Comparison of ENCODE assay signal across 8 cellular contexts in genomic region chr1:43414634-43415223, GRCh38. TPM values are rescaled to one million over a fixed set of nuclear protein-coding genes. Genes with fewer than 3 reads are reported as not detected.
DNase-seq lines count a peak whose midpoint lies in the region; ATAC-seq and TF ChIP-seq lines count a peak whose summit lies in the region.

No MANE protein-coding gene starts in this region.

- H3K36me3 ChIP-seq in OCI-LY3 (replicated peaks; ENCODE audit: low read depth, low read length) = no peaks in the 10 kb centered on the region
- peaks cover 15% of the 10 kb centered on the region for H3K36me3 ChIP-seq in fibroblast of lung (ENCODE audit: control insufficient read depth, insufficient read depth, low read length)
- H3K36me3 ChIP-seq in thoracic aorta = peaks cover 28% of the 10 kb centered on the region

- H3K9ac ChIP-seq in OCI-LY3 (ENCODE audit: low read length) (no peak overlapping the region), fibroblast of lung (ENCODE audit: insufficient read depth, low read length) (no peak overlapping the region)

- H3K4me2 ChIP-seq in OCI-LY3 (ENCODE audit: low read length) = no peak overlapping the region
- H3K4me2 ChIP-seq in fibroblast of lung (ENCODE audit: extremely low read depth, insufficient read depth, low read length) = no peak overlapping the region

- no peak overlapping the region for H3K4me3 ChIP-seq in OCI-LY3 (ENCODE audit: low read length)
- no peak overlapping the region for H3K4me3 ChIP-seq in fibroblast of lung (replicated peaks in 1 of 4; ENCODE audit: control extremely low read depth in 1 of 4, insufficient read depth in 1 of 4, low read depth in 3 of 4, low read length in 4 of 4)
- H3K4me3 ChIP-seq in thoracic aorta = no peak overlapping the region

- no peak overlapping the region for H3K27ac ChIP-seq in C4-2B
- no peak overlapping the region for H3K27ac ChIP-seq in OCI-LY3 (ENCODE audit: low read length)
- no peak overlapping the region for H3K27ac ChIP-seq in fibroblast of lung (ENCODE audit: insufficient read depth, low read length)
- no peak overlapping the region for H3K27ac ChIP-seq in thoracic aorta

- no peaks in the 10 kb centered on the region for H3K4me1 ChIP-seq in OCI-LY3 (ENCODE audit: low read length)
- H3K4me1 ChIP-seq in fibroblast of lung (ENCODE audit: control insufficient read depth, extremely low read depth, insufficient read depth, low read length) = no peaks in the 10 kb centered on the region
- no peaks in the 10 kb centered on the region for H3K4me1 ChIP-seq in thoracic aorta (ENCODE audit: control insufficient read depth in 1 of 2, low read depth in 2 of 2)

- H4K20me1 ChIP-seq in OCI-LY3 (ENCODE audit: insufficient read depth, low read length) (no peaks in the 10 kb centered on the region), fibroblast of lung (ENCODE audit: control insufficient read depth, extremely low read depth, insufficient read depth, low read length) (no peaks in the 10 kb centered on the region)

- no peaks in the 10 kb centered on the region for H3K27me3 ChIP-seq in OCI-LY3 (ENCODE audit: low read depth, low read length)
- H3K27me3 ChIP-seq in fibroblast of lung (ENCODE audit: control insufficient read depth, insufficient read depth, low read length) = no peaks in the 10 kb centered on the region
- no peaks in the 10 kb centered on the region for H3K27me3 ChIP-seq in thoracic aorta (replicated peaks; ENCODE audit: insufficient read depth)

- DNase-seq in HS-27A (ENCODE audit: low read depth) = peak; percentile 41
- peak; percentile 53 for DNase-seq in activated T-cell treated with anti-CD3 and anti-CD28 coated beads for 1 hour (ENCODE audit: low read depth)
- peak; percentile 41 to 62 for DNase-seq in fibroblast of lung (ENCODE audit: low read depth in 2 of 2)
- peak; percentile 65 for DNase-seq in omental fat pad (ENCODE audit: low spot score)
- no peak for DNase-seq in thoracic aorta (ENCODE audit: low spot score)

- no peaks in the 10 kb centered on the region for H3K9me3 ChIP-seq in OCI-LY3 (ENCODE audit: insufficient read depth, low read length)
- H3K9me3 ChIP-seq in fibroblast of lung (ENCODE audit: control insufficient read depth, insufficient read depth, low read depth, low read length) = no peaks in the 10 kb centered on the region
- no peaks in the 10 kb centered on the region for H3K9me3 ChIP-seq in thoracic aorta

- ATAC-seq in omental fat pad (ENCODE audit: low FRiP score) (peak; percentile 74), thoracic aorta (ENCODE audit: insufficient number of reproducible peaks, low FRiP score, low read depth) (no peak), GM18520 (IDR thresholded peaks at IDR 0.05; ENCODE audit: unreplicated experiment) (no peak)

- H3K79me2 ChIP-seq in OCI-LY3 (ENCODE audit: low read length) = no peaks in the 10 kb centered on the region
- no peaks in the 10 kb centered on the region for H3K79me2 ChIP-seq in fibroblast of lung (ENCODE audit: control insufficient read depth, insufficient read depth, low read length)

- H2AFZ ChIP-seq in OCI-LY3 (ENCODE audit: low read depth, low read length) (no peak overlapping the region), fibroblast of lung (ENCODE audit: low read length) (no peak overlapping the region)

- TF ChIP-seq CTCF in C4-2B (conservative IDR thresholded peaks at IDR 0.05) (peak; percentile 79), OCI-LY3 (IDR thresholded peaks at IDR 0.05; ENCODE audit: low read depth, low read length) (peak; percentile 46), fibroblast of lung (conservative IDR thresholded peaks at IDR 0.05 in 1 of 2, IDR thresholded peaks at IDR 0.05 in 1 of 2; ENCODE audit: low read depth in 1 of 2, low read length in 2 of 2) (peak; percentile 67 to 69), omental fat pad (IDR thresholded peaks at IDR 0.05) (peak in 1 of 3 donors; percentile 38), thoracic aorta (IDR thresholded peaks at IDR 0.05) (peak; percentile 55)

RNA-seq across cellular contexts. Expression of gene SZT2, which starts 25.0 kb away (rescaled TPM):
- 17.2 and 26.9 TPM in 2 replicates for total RNA-seq in fibroblast of lung
- 7.1 and 8.5 TPM in 2 replicates for polyA plus RNA-seq in fibroblast of lung
- polyA plus RNA-seq in fibroblast of lung (2012) = 7.8 and 8.1 TPM in 2 replicates
- polyA minus RNA-seq in fibroblast of lung (ENCODE audit: low replicate concordance) = 65.4 and 101 TPM in 2 replicates
- 10 to 100 TPM; 26.4 to 61.9 (median 36.7) TPM for total RNA-seq in omental fat pad
- total RNA-seq in thoracic aorta = 10 to 100 TPM; 50.0 to 65.3 TPM

RNA-seq across cellular contexts. Expression of gene MED8, which starts 25.1 kb away (rescaled TPM):
- total RNA-seq in fibroblast of lung (56.2 and 69.2 TPM in 2 replicates), omental fat pad (10 to 100 TPM; 26.3 to 51.4 (median 37.1) TPM), thoracic aorta (10 to 100 TPM; 33.8 to 52.7 TPM)
- polyA plus RNA-seq in fibroblast of lung = 45.8 and 49.7 TPM in 2 replicates
- 59.5 and 65.3 TPM in 2 replicates for polyA plus RNA-seq in fibroblast of lung (2012)
- 28.4 and 30.6 TPM in 2 replicates for polyA minus RNA-seq in fibroblast of lung (ENCODE audit: low replicate concordance)

RNA-seq across cellular contexts. Expression of gene HYI, which starts 39.0 kb away (rescaled TPM):
- total RNA-seq in fibroblast of lung = 30.8 and 36.5 TPM in 2 replicates
- 24.6 and 26.3 TPM in 2 replicates for polyA plus RNA-seq in fibroblast of lung
- polyA plus RNA-seq in fibroblast of lung (2012) = 46.5 and 49.4 TPM in 2 replicates
- 29.5 and 33.4 TPM in 2 replicates for polyA minus RNA-seq in fibroblast of lung (ENCODE audit: low replicate concordance)
- 10 to 100 TPM; 39.5 to 59.0 (median 53.2) TPM for total RNA-seq in omental fat pad
- total RNA-seq in thoracic aorta = 10 to 100 TPM; 57.7 to 70.0 TPM

RNA-seq across cellular contexts. Expression of gene ELOVL1, which starts 46.9 kb away (rescaled TPM):
- total RNA-seq in fibroblast of lung (33.4 and 65.2 TPM in 2 replicates), omental fat pad (100 to 1,000 TPM in 1 of 4 donors, 10 to 100 TPM in 3; 56.4 to 124 (median 78.2) TPM), thoracic aorta (10 to 100 TPM; 36.3 to 40.8 TPM)
- polyA plus RNA-seq in fibroblast of lung = 172 and 203 TPM in 2 replicates
- 123 and 155 TPM in 2 replicates for polyA plus RNA-seq in fibroblast of lung (2012)
- 185 and 279 TPM in 2 replicates for polyA minus RNA-seq in fibroblast of lung (ENCODE audit: low replicate concordance)

RNA-seq across cellular contexts. Expression of gene CDC20, which starts 55.9 kb away (rescaled TPM):
- total RNA-seq in fibroblast of lung = 1.3 and 24.1 TPM in 2 replicates
- polyA plus RNA-seq in fibroblast of lung = 16.7 and 88.0 TPM in 2 replicates
- 19.4 and 114 TPM in 2 replicates for polyA plus RNA-seq in fibroblast of lung (2012)
- 53.6 and 300 TPM in 2 replicates for polyA minus RNA-seq in fibroblast of lung (ENCODE audit: low replicate concordance)
- total RNA-seq in omental fat pad = 1 to 10 TPM in 2 of 4 donors, under 1 TPM in 2; 0.38 to 3.0 (median 1.6) TPM
- under 1 TPM; 0.35 to 0.41 TPM for total RNA-seq in thoracic aorta
